19 cellular contexts compared by ENCODE assay signal in the genomic region with DNA sequence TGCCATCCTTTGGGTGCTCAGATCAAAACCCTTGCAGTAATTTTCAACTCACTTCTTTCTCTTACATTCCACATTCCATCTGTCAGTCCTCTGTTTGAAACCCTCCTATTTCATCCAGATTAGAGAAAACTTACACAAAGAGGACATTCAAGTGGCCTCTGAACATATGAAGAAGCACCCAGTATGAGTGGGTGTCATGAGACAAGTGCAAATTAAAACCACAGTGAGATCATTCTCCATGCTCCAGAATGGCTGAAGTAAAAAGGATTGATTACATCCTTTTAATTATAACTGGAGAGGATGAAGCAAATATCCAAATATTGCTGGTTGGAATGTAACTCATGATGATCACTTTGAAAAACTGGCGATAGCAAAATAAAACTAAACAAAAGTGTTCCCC.
"Had no signal": no experiment of that assay in that cellular context is flagged by ENCODE, and none has a peak within 500 bp of the region (broad histone marks: within the 10 kb centered on the region; RNA-seq: fewer than 3 reads in every experiment).

No MANE protein-coding gene starts in this region.

- H3K4me1 ChIP-seq: right lobe of liver had no signal

- FAIRE-seq: keratinocyte, pancreas had no signal

- H3K4me2 ChIP-seq: smooth muscle cell had no signal

- DNase-seq: cortex of kidney; gastrocnemius medialis; head of caudate nucleus; left ventricle myocardium superior; lower lobe of right lung; naive B cell; pancreas; retina; right lobe of liver; stimulated activated CD4-positive, alpha-beta T cell treated with anti-CD3 and anti-CD28 coated beads, Interleukin-12 subunit alpha, Interleukin-12 subunit beta, amount 100 ng/mL, for 4 hours; stimulated activated CD4-positive, alpha-beta T cell treated with anti-CD3 and anti-CD28 coated beads, Interleukin-1b, Interleukin-23, amount 100 ng/mL, for 48 hours; stimulated activated CD4-positive, alpha-beta T cell treated with anti-CD3 and anti-CD28 coated beads, Interleukin-4, amount 100 ng/mL, for 1 hour; stimulated activated naive CD4-positive, alpha-beta T cell treated with Interleukin-2 at 50 U/mL for 16 hours; stomach; thyroid gland had no signal

- H3K27me3 ChIP-seq: gastrocnemius medialis, neutrophil, pancreas, right lobe of liver, stomach, thyroid gland had no signal

- H3K9me3 ChIP-seq: gastrocnemius medialis, lower lobe of right lung, neutrophil, pancreas, right lobe of liver, stomach, thyroid gland had no signal

- H3K4me3 ChIP-seq: gastrocnemius medialis, lower lobe of right lung, pancreas, right lobe of liver, smooth muscle cell, stomach, thyroid gland had no signal

- H3K27ac ChIP-seq: epithelial cell of prostate, gastrocnemius medialis, lower lobe of right lung, neutrophil, pancreas, right lobe of liver, stomach, thyroid gland had no signal

- H3K36me3 ChIP-seq: gastrocnemius medialis, lower lobe of right lung, neutrophil, pancreas, right lobe of liver, thyroid gland had no signal
